In the genomic region with DNA sequence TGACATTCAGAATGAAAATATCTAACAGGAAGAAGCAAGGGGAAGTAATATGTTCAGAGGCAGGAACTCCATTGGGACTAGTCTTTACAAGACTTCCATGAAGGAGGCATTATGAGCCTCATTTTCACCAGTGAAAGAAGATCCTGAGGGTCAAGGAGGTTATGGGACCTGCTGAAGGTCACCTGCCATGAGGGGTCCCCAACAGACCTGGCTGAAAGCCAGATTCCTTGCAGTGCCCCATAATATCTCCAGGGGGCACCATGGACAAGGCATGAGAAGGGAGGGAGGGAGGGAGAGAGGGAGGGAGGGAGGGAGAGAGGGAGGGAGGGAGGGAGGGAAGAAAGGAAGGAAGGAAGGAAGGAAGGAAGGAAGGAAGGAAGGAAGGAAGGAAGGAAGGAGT, we compare ENCODE assay signal across 18 cellular contexts. TPM values are rescaled to one million over a fixed set of nuclear protein-coding genes. Genes with fewer than 3 reads are reported as not detected.
DNase-seq lines count a peak whose midpoint lies in the region; ATAC-seq and TF ChIP-seq lines count a peak whose summit lies in the region.
"Had no signal": no experiment of that assay in that cellular context is flagged by ENCODE, and none has a peak within 500 bp of the region (broad histone marks: within the 10 kb centered on the region; RNA-seq: fewer than 3 reads in every experiment).

No MANE protein-coding gene starts in this region.

- H3K27ac ChIP-seq in GM23338 (ENCODE audit: low read depth), result no peak overlapping the region
- H3K27ac ChIP-seq in RWPE2 (ENCODE audit: poor library complexity, severe bottlenecking), result peak overlapping the region; percentile 100
- no peak overlapping the region for H3K27ac ChIP-seq in iPS DF 6.9 (ENCODE audit: low read length)
- H3K27ac ChIP-seq: Peyer's patch, psoas muscle had no signal

- H3K27me3 Mint-ChIP-seq in GM23338 (ENCODE audit: insufficient read depth, low read depth, poor library complexity), result no peaks in the 10 kb centered on the region

- H3K9me3 Mint-ChIP-seq in GM23338, result no peaks in the 10 kb centered on the region; the same call in 2 of the 3 replicates
- H3K9me3 Mint-ChIP-seq: activated naive CD4-positive, alpha-beta T cell treated with anti-CD3 and anti-CD28 coated beads for 36 hours; stimulated activated naive B cell treated with anti-CD40 and anti-IgM and Interleukin-4, amounts not matched to agents 10 μg/mL and 1 μg/mL and 100 μg/mL, for 72 hours had no signal

- no peaks in the 10 kb centered on the region for H4K20me1 ChIP-seq in GM23338 (replicated peaks; ENCODE audit: insufficient read depth)

- H3K4me1 ChIP-seq in GM23338 (ENCODE audit: insufficient read depth) (peaks cover 22% of the 10 kb centered on the region; the same call in 1 of the 2 replicates), RWPE2 (ENCODE audit: insufficient read depth, poor library complexity, severe bottlenecking) (peaks cover 50% of the 10 kb centered on the region), iPS DF 6.9 (ENCODE audit: control insufficient read depth, insufficient read depth, low read length) (peaks cover 6% of the 10 kb centered on the region)
- H3K4me1 ChIP-seq: Peyer's patch, psoas muscle had no signal

- H3K79me2 ChIP-seq in GM23338 (replicated peaks; ENCODE audit: insufficient read depth), result no peaks in the 10 kb centered on the region

- H3K4me1 Mint-ChIP-seq in GM23338, result peaks cover 31% of the 10 kb centered on the region
- H3K4me1 Mint-ChIP-seq: stimulated activated naive B cell treated with anti-CD40 and anti-IgM and Interleukin-4, amounts not matched to agents 10 μg/mL and 1 μg/mL and 100 μg/mL, for 72 hours had no signal

- ATAC-seq in GM23338, result peak; percentile 41
- no peak for ATAC-seq in RWPE2 (ENCODE audit: low read depth)
- ATAC-seq in GM21367 (IDR thresholded peaks at IDR 0.05; ENCODE audit: unreplicated experiment), result no peak
- ATAC-seq: psoas muscle; stimulated activated naive B cell treated with anti-CD40 and anti-IgM and Interleukin-4, amounts not matched to agents 10 μg/mL and 1 μg/mL and 100 μg/mL, for 72 hours had no signal

- peak; percentile 15 for TF ChIP-seq CTCF in AG09309 (IDR thresholded peaks at IDR 0.05; ENCODE audit: control insufficient read depth, insufficient read depth, low read depth, low read length, missing control alignments)
- TF ChIP-seq CTCF in GM23338 (conservative IDR thresholded peaks at IDR 0.05; ENCODE audit: low read depth in 2 of 2), result peak; percentile 30 to 73; a peak in 3 of 4 replicates
- TF ChIP-seq CTCF in RWPE2 (IDR thresholded peaks at IDR 0.05; ENCODE audit: poor library complexity, severe bottlenecking), result peak; percentile 8

- H3F3A ChIP-seq in GM23338 (replicated peaks; ENCODE audit: low read depth), result no peaks in the 10 kb centered on the region

- H2AFZ ChIP-seq in GM23338, result no peak overlapping the region

- H3K9me3 ChIP-seq in RWPE2 (ENCODE audit: severe bottlenecking) (no peaks in the 10 kb centered on the region), iPS DF 6.9 (ENCODE audit: control insufficient read depth, insufficient read depth, low read length) (no peaks in the 10 kb centered on the region)
- H3K9me3 ChIP-seq: Peyer's patch, psoas muscle had no signal

- H3K9me2 ChIP-seq in GM23338 (ENCODE audit: insufficient read depth), result 0 out of 2 replicates have a peak, but pooled peaks cover 4% of the 10 kb centered on the region

- no peak overlapping the region for H3K27ac Mint-ChIP-seq in GM23338
- H3K27ac Mint-ChIP-seq: activated naive CD4-positive, alpha-beta T cell treated with anti-CD3 and anti-CD28 coated beads for 36 hours; stimulated activated naive B cell treated with anti-CD40 and anti-IgM and Interleukin-4, amounts not matched to agents 10 μg/mL and 1 μg/mL and 100 μg/mL, for 72 hours had no signal

- no peaks in the 10 kb centered on the region for H3K36me3 Mint-ChIP-seq in GM23338 (ENCODE audit: low read depth)
- H3K36me3 Mint-ChIP-seq: stimulated activated naive B cell treated with anti-CD40 and anti-IgM and Interleukin-4, amounts not matched to agents 10 μg/mL and 1 μg/mL and 100 μg/mL, for 72 hours had no signal

- H3K4me3 ChIP-seq in AG09309 (ENCODE audit: control insufficient read depth, low read depth, low read length) (no peak overlapping the region), GM23338 (no peak overlapping the region), RWPE2 (ENCODE audit: severe bottlenecking) (no peak overlapping the region), iPS DF 6.9 (ENCODE audit: low read length) (no peak overlapping the region)
- H3K4me3 ChIP-seq: Peyer's patch, psoas muscle had no signal

- no peak for DNase-seq in AG09309 (ENCODE audit: low read depth)
- peak; percentile 74 for DNase-seq in GM23338 (ENCODE audit: low spot score)
- DNase-seq in RWPE2 (ENCODE audit: low spot score), result no peak
- DNase-seq in iPS DF 6.9 (ENCODE audit: low read depth, low spot score), result peak; percentile 37
- DNase-seq in NCI-H226, result no peak
- DNase-seq in GM03348 (ENCODE audit: low spot score), result no peak
- DNase-seq in glomerular visceral epithelial cell (ENCODE audit: extremely low spot score), result no peak
- DNase-seq: activated naive CD4-positive, alpha-beta T cell treated with anti-CD3 and anti-CD28 coated beads for 36 hours; cerebellar nuclear complex; GF-D8; KBM-7; NCI-H2171 treated with DMSO at 0.1 percent for 48 hours; Peyer's patch; psoas muscle; stimulated activated naive B cell treated with anti-CD40 and anti-IgM and Interleukin-4, amounts not matched to agents 10 μg/mL and 1 μg/mL and 100 μg/mL, for 72 hours had no signal

- H3K4me2 ChIP-seq in GM23338, result no peak overlapping the region

- no peak overlapping the region for H3K4me3 Mint-ChIP-seq in GM23338
- H3K4me3 Mint-ChIP-seq: activated naive CD4-positive, alpha-beta T cell treated with anti-CD3 and anti-CD28 coated beads for 36 hours; stimulated activated naive B cell treated with anti-CD40 and anti-IgM and Interleukin-4, amounts not matched to agents 10 μg/mL and 1 μg/mL and 100 μg/mL, for 72 hours had no signal

- H3K27me3 ChIP-seq in GM23338 (ENCODE audit: insufficient read depth), result no peaks in the 10 kb centered on the region
- H3K27me3 ChIP-seq in RWPE2 (ENCODE audit: insufficient read depth, poor library complexity, severe bottlenecking), result no peaks in the 10 kb centered on the region
- no peaks in the 10 kb centered on the region for H3K27me3 ChIP-seq in iPS DF 6.9 (ENCODE audit: control insufficient read depth, insufficient read depth, low read length)
- H3K27me3 ChIP-seq: Peyer's patch had no signal

- no peaks in the 10 kb centered on the region for H3K36me3 ChIP-seq in GM23338 (ENCODE audit: insufficient read depth)
- H3K36me3 ChIP-seq in RWPE2 (ENCODE audit: low read depth), result peaks cover 39% of the 10 kb centered on the region
- H3K36me3 ChIP-seq in iPS DF 6.9 (ENCODE audit: control insufficient read depth, insufficient read depth, low read length), result no peaks in the 10 kb centered on the region
- H3K36me3 ChIP-seq: Peyer's patch had no signal

RNA-seq across cellular contexts. Expression of gene XDH, which starts 27.9 kb away (rescaled TPM):
- total RNA-seq in GM23338 (2014; rRNA removed; shearing (Covaris generic)), result 0.58 and 0.87 TPM in 2 replicates
- polyA plus RNA-seq in GM23338 (2016; fragmentation: Nextera tagmentation; extraction: Ambion mirVana), result 0.55 and 0.71 TPM in 2 replicates
- total RNA-seq: activated CD8-positive, alpha-beta memory T cell treated with anti-CD3 and anti-CD28 coated beads for 36 hours; activated naive CD4-positive, alpha-beta T cell treated with anti-CD3 and anti-CD28 coated beads for 36 hours; mononuclear cell had no signal

Comparison
In these comparisons a context has a peak if more than half of its experiments do, and no peak if none do; other contexts are left out.
1. DNase-seq: peak in GM23338 (single experiment) and iPS DF 6.9 (single experiment); none in AG09309 (single experiment), RWPE2 (single experiment), NCI-H226 (single experiment), GM03348 (single experiment) and glomerular visceral epithelial cell (single experiment).
2. Peak in every context shown above with its lines, with median percentiles within 50 percentile points of each other: CTCF ChIP-seq.